22 cellular contexts compared by ENCODE assay signal in genomic region chr11:47971501-47971900, GRCh38. TPM values are rescaled to one million over a fixed set of nuclear protein-coding genes. Genes with fewer than 3 reads are reported as not detected.
DNase-seq lines count a peak whose midpoint lies in the region; ATAC-seq, FAIRE-seq and TF ChIP-seq lines count a peak whose summit lies in the region.
"Had no signal": no experiment of that assay in that cellular context is flagged by ENCODE, and none has a peak within 500 bp of the region (broad histone marks: within the 10 kb centered on the region; RNA-seq: fewer than 3 reads in every experiment).

No MANE protein-coding gene starts in this region.

- H3K79me2 ChIP-seq in H1 (ENCODE audit: control insufficient read depth in 1 of 2, insufficient read depth in 2 of 2, low read length in 2 of 2) (no peaks in the 10 kb centered on the region), neural progenitor cell (ENCODE audit: low read depth) (no peaks in the 10 kb centered on the region)

- no peak overlapping the region for H4K91ac ChIP-seq in H1 (replicated peaks; ENCODE audit: insufficient read length, low read length)

- H2BK5ac ChIP-seq in H1 (ENCODE audit: low read depth, low read length) = no peak overlapping the region

- CTCF ChIA-PET in HEK293 (lab: Yijun Ruan, JAX) = interaction anchor here (0.7 kb wide), 1 partner anchor 84 kb away, joined by 3 read pairs; no protein-coding TSS in a partner anchor
- CTCF ChIA-PET in H1 (lab: Charles Lee; ENCODE audit: partially characterized antibody) = interaction anchor here (0.6 to 2.2 kb wide), 6 partner anchors 8 to 513 kb away, joined by 3 to 5 read pairs (median 3); no protein-coding TSS in a partner anchor
- CTCF ChIA-PET in activated naive CD4-positive, alpha-beta T cell treated with anti-CD3 and anti-CD28 coated beads, Interleukin-2, amount 10 ng/mL, durations not matched to agents 7 days and 5 days (lab: Charles Lee) = interaction anchor here (2.6 kb wide), 1 partner anchor 136 kb away, joined by 6 read pairs; no protein-coding TSS in a partner anchor

- H3K56ac ChIP-seq in H1 (replicated peaks; ENCODE audit: insufficient read length, low read depth, low read length) = no peak overlapping the region

- no peaks in the 10 kb centered on the region for H3K27me3 ChIP-seq in H1 (replicated peaks in 1 of 4; ENCODE audit: control insufficient read depth in 3 of 4, extremely low read depth in 1 of 4, insufficient read depth in 3 of 4, low read length in 3 of 4)
- H3K27me3 ChIP-seq in neural progenitor cell = no peaks in the 10 kb centered on the region
- no peaks in the 10 kb centered on the region for H3K27me3 ChIP-seq in body of pancreas
- H3K27me3 ChIP-seq: SJCRH30 had no signal

- H3K4me2 ChIP-seq in H1 (ENCODE audit: insufficient read depth in 1 of 2, low read depth in 2 of 2, low read length in 2 of 2) (no peak overlapping the region), neural progenitor cell (no peak overlapping the region)

- H3K79me1 ChIP-seq in H1 (ENCODE audit: low read depth, low read length) = no peaks in the 10 kb centered on the region

- H3K9me3 ChIP-seq in HEK293 (ENCODE audit: control insufficient read depth, insufficient read depth, low read depth, low read length) (no peaks in the 10 kb centered on the region), H1 (ENCODE audit: insufficient read depth in 2 of 2, low read depth in 1 of 2, low read length in 1 of 2) (no peaks in the 10 kb centered on the region), neural progenitor cell (ENCODE audit: low read depth) (no peaks in the 10 kb centered on the region), body of pancreas (no peaks in the 10 kb centered on the region)
- H3K9me3 ChIP-seq: prostate gland, SJCRH30 had no signal

- H2AFZ ChIP-seq in H1 (ENCODE audit: low read length) = peak overlapping the region; percentile 76; the same call in 1 of the 2 replicates
- peak overlapping the region; percentile 31 for H2AFZ ChIP-seq in neural progenitor cell (replicated peaks)

- peak overlapping the region; percentile 13; the same call in 1 of the 2 replicates for H2BK15ac ChIP-seq in H1 (ENCODE audit: low read length)

- peaks cover 35% of the 10 kb centered on the region for H3K4me1 Mint-ChIP-seq in neural progenitor cell
- H3K4me1 Mint-ChIP-seq in activated naive CD4-positive, alpha-beta T cell treated with anti-CD3 and anti-CD28 coated beads, Interleukin-2, amount 10 ng/mL, durations not matched to agents 7 days and 5 days = peaks cover 7% of the 10 kb centered on the region

- no peak for ATAC-seq in body of pancreas
- ATAC-seq: activated T-cell treated with anti-CD3 and anti-CD28 coated beads, Interleukin-2, amount 50 U/mL, for 72 hours had no signal

- TF ChIP-seq CTCF in HEK293 (tag by site-specific recombination; IDR thresholded peaks at IDR 0.05) (no peak), H1 (IDR thresholded peaks at IDR 0.05; ENCODE audit: control extremely low read depth in 1 of 3, insufficient read depth in 1 of 3, low read depth in 1 of 3, low read length in 3 of 3) (no peak), neural progenitor cell (IDR thresholded peaks at IDR 0.05) (no peak), coronary artery (IDR thresholded peaks at IDR 0.05) (no peak), body of pancreas (IDR thresholded peaks at IDR 0.05) (no peak)

- H3F3A ChIP-seq in neural progenitor cell (ENCODE audit: low read depth) = peaks cover 27% of the 10 kb centered on the region

- no peak overlapping the region for H4K8ac ChIP-seq in H1 (ENCODE audit: extremely low read depth, insufficient read depth, low read length)

- no peak for TF ChIP-seq EP300 in H1 (IDR thresholded peaks at IDR 0.05; ENCODE audit: borderline replicate concordance in 1 of 2, low read depth in 2 of 2, low read length in 2 of 2)

- peaks cover 6% of the 10 kb centered on the region for H3K27me3 Mint-ChIP-seq in neural progenitor cell (ENCODE audit: insufficient read depth, low read depth)
- peaks cover 2% of the 10 kb centered on the region for H3K27me3 Mint-ChIP-seq in activated naive CD4-positive, alpha-beta T cell treated with anti-CD3 and anti-CD28 coated beads, Interleukin-2, amount 10 ng/mL, durations not matched to agents 7 days and 5 days
- H3K27me3 Mint-ChIP-seq: activated naive CD4-positive, alpha-beta T cell treated with anti-CD3 and anti-CD28 coated beads, Interleukin-2, amount 50 U/mL, for 24 hours; CD4-positive, alpha-beta T cell; IgD-negative memory B cell; type B pancreatic cell had no signal

- H3K18ac ChIP-seq in H1 (ENCODE audit: extremely low read depth, low read length) = no peak overlapping the region

- WGBS in H1 (ENCODE audit: extremely low coverage in 1 of 2, insufficient coverage in 1 of 2, insufficient read length in 1 of 2, insufficient replicate concordance in 2 of 2, low coverage in 1 of 2, low lambda C conversion rate in 2 of 2, missing lambda C conversion rate in 1 of 2), 2 experiments = 88% methylated on average over 4 of the region's 4 CpGs; no CpG with 5 or more reads in 1 of the 2 experiments
- WGBS in body of pancreas, 2 donors = 89 to 100% methylated on average over 3 to 4 of the region's 4 CpGs

- H3K4me3 ChIP-seq in HEK293 (ENCODE audit: low read depth, low read length) (no peak overlapping the region), H1 (ENCODE audit: extremely low read depth in 1 of 4, insufficient read depth in 2 of 4, low read depth in 3 of 4, low read length in 4 of 4) (no peak overlapping the region), neural progenitor cell (no peak overlapping the region), coronary artery (no peak overlapping the region), body of pancreas (no peak overlapping the region)
- H3K4me3 ChIP-seq: prostate gland, SJCRH30, skin epidermis had no signal

- peak overlapping the region; percentile 95 for H3K27ac Mint-ChIP-seq in neural progenitor cell
- H3K27ac Mint-ChIP-seq in activated naive CD4-positive, alpha-beta T cell treated with anti-CD3 and anti-CD28 coated beads, Interleukin-2, amount 10 ng/mL, durations not matched to agents 7 days and 5 days = no peak overlapping the region
- H3K27ac Mint-ChIP-seq: activated naive CD4-positive, alpha-beta T cell treated with anti-CD3 and anti-CD28 coated beads, Interleukin-2, amount 50 U/mL, for 24 hours; activated T-cell treated with anti-CD3 and anti-CD28 coated beads, Interleukin-2, amount 50 U/mL, for 72 hours; CD4-positive, alpha-beta T cell; type B pancreatic cell had no signal

- H2BK120ac ChIP-seq in H1 (replicated peaks; ENCODE audit: low read depth, low read length) = no peak overlapping the region

- H3K27ac ChIP-seq in HEK293 (ENCODE audit: extremely low read depth, low read depth, low read length) = no peak overlapping the region
- no peak overlapping the region for H3K27ac ChIP-seq in H1 (ENCODE audit: low read depth, low read length)
- H3K27ac ChIP-seq in neural progenitor cell = no peak overlapping the region
- no peak overlapping the region for H3K27ac ChIP-seq in coronary artery
- H3K27ac ChIP-seq in body of pancreas = no peak overlapping the region
- H3K27ac ChIP-seq: prostate gland, SJCRH30, skin epidermis had no signal

- intact Hi-C loops in body of pancreas (cut with DNase I) = no loop called here

- H3K23me2 ChIP-seq in H1 (ENCODE audit: low read depth, low read length) = no peaks in the 10 kb centered on the region

- peak overlapping the region; percentile 35 for H3K4me3 Mint-ChIP-seq in neural progenitor cell
- H3K4me3 Mint-ChIP-seq in activated naive CD4-positive, alpha-beta T cell treated with anti-CD3 and anti-CD28 coated beads, Interleukin-2, amount 10 ng/mL, durations not matched to agents 7 days and 5 days = no peak overlapping the region
- H3K4me3 Mint-ChIP-seq: activated naive CD4-positive, alpha-beta T cell treated with anti-CD3 and anti-CD28 coated beads, Interleukin-2, amount 50 U/mL, for 24 hours; activated T-cell treated with anti-CD3 and anti-CD28 coated beads, Interleukin-2, amount 50 U/mL, for 72 hours; CD4-positive, alpha-beta T cell; type B pancreatic cell had no signal

- H4K5ac ChIP-seq in H1 (ENCODE audit: insufficient read length, low read depth, low read length) = no peak overlapping the region

- no peak overlapping the region for H2AK5ac ChIP-seq in H1 (ENCODE audit: low read depth, low read length)

- peak; percentile 51 for DNase-seq in NCI-H2227 treated with DMSO at 0.1 percent for 48 hours (lab: John Stamatoyannopoulos, UW)
- DNase-seq in H1 (ENCODE audit: low read depth in 1 of 2, low spot score in 2 of 2) = no peak
- no peak for DNase-seq in neural progenitor cell (ENCODE audit: low spot score)
- DNase-seq in coronary artery (ENCODE audit: low spot score) = no peak
- no peak for DNase-seq in activated naive CD4-positive, alpha-beta T cell treated with anti-CD3 and anti-CD28 coated beads, Interleukin-2, amount 10 ng/mL, durations not matched to agents 7 days and 5 days
- DNase-seq in body of pancreas = no peak
- DNase-seq: activated CD4-positive, alpha-beta T cell treated with anti-CD3 and anti-CD28 coated beads for 48 hours; activated T-cell treated with anti-CD3 and anti-CD28 coated beads, Interleukin-2, amount 50 U/mL, for 72 hours; aorta; CD4-positive, alpha-beta T cell; central memory CD4-positive, alpha-beta T cell; DMS 273 treated with DMSO at 0.1 percent for 48 hours; NCI-H1436; NK-92 treated with Interleukin-12 subunit alpha and Interleukin-12 subunit beta, amount 100 ng/mL, for 24 hours; SJCRH30; T-helper 2 cell had no signal

- no peak overlapping the region for H2BK12ac ChIP-seq in H1 (ENCODE audit: low read depth, low read length)

- H3K4me1 ChIP-seq in HEK293 (ENCODE audit: control insufficient read depth, insufficient read depth, low read length) (no peaks in the 10 kb centered on the region), H1 (replicated peaks in 1 of 4; ENCODE audit: control insufficient read depth in 3 of 4, insufficient read depth in 4 of 4, low read length in 3 of 4) (peaks cover 0 to 12% (median 6%) of the 10 kb centered on the region in 4 experiments), neural progenitor cell (peaks cover 33% of the 10 kb centered on the region), body of pancreas (no peaks in the 10 kb centered on the region)
- H3K4me1 ChIP-seq: prostate gland, SJCRH30 had no signal

- H4K20me1 ChIP-seq in H1 (replicated peaks in 1 of 2; ENCODE audit: control insufficient read depth in 1 of 2, insufficient read depth in 2 of 2, low read length in 2 of 2) (no peaks in the 10 kb centered on the region), neural progenitor cell (ENCODE audit: low read depth) (no peaks in the 10 kb centered on the region)

- no peak overlapping the region for H3K23ac ChIP-seq in H1 (ENCODE audit: insufficient read length)

- TF ChIP-seq RAD21 in H1 (IDR thresholded peaks at IDR 0.05 in 1 of 2, conservative IDR thresholded peaks at IDR 0.05 in 1 of 2; ENCODE audit: low read depth in 2 of 2, low read length in 2 of 2) = no peak

- peaks cover 3% of the 10 kb centered on the region for H3K9me3 Mint-ChIP-seq in neural progenitor cell
- H3K9me3 Mint-ChIP-seq in activated naive CD4-positive, alpha-beta T cell treated with anti-CD3 and anti-CD28 coated beads, Interleukin-2, amount 10 ng/mL, durations not matched to agents 7 days and 5 days = no peaks in the 10 kb centered on the region
- H3K9me3 Mint-ChIP-seq: activated naive CD4-positive, alpha-beta T cell treated with anti-CD3 and anti-CD28 coated beads, Interleukin-2, amount 50 U/mL, for 24 hours; activated T-cell treated with anti-CD3 and anti-CD28 coated beads, Interleukin-2, amount 50 U/mL, for 72 hours; CD4-positive, alpha-beta T cell; IgD-negative memory B cell; type B pancreatic cell had no signal

- no peak for TF ChIP-seq POLR2A in H1 (IDR thresholded peaks at IDR 0.05; ENCODE audit: control extremely low read depth in 1 of 2, low read depth in 2 of 2, low read length in 2 of 2)
- TF ChIP-seq POLR2A in body of pancreas (IDR thresholded peaks at IDR 0.05) = no peak

- POLR2A ChIA-PET in HEK293 (lab: Yijun Ruan, JAX) (no interaction called here), H1 (lab: Charles Lee; ENCODE audit: partially characterized antibody) (interaction anchor here (1.2 kb wide), 1 partner anchor 8 kb away, joined by 4 read pairs; no protein-coding TSS in a partner anchor)

- H3K4ac ChIP-seq in H1 (replicated peaks; ENCODE audit: insufficient read length, low read depth, low read length) = no peak overlapping the region

- no peaks in the 10 kb centered on the region for H3K36me3 Mint-ChIP-seq in neural progenitor cell
- H3K36me3 Mint-ChIP-seq in activated naive CD4-positive, alpha-beta T cell treated with anti-CD3 and anti-CD28 coated beads, Interleukin-2, amount 10 ng/mL, durations not matched to agents 7 days and 5 days = no peaks in the 10 kb centered on the region
- H3K36me3 Mint-ChIP-seq: activated naive CD4-positive, alpha-beta T cell treated with anti-CD3 and anti-CD28 coated beads, Interleukin-2, amount 50 U/mL, for 24 hours; IgD-negative memory B cell; type B pancreatic cell had no signal

- H2BK20ac ChIP-seq in H1 (ENCODE audit: low read length) = 0 out of 2 replicates have a peak overlapping the region, but pooled peaks have one; percentile 86

- H3K9ac ChIP-seq in H1 (replicated peaks in 1 of 4; ENCODE audit: extremely low read depth in 1 of 4, low read depth in 3 of 4, low read length in 3 of 4) = no peak overlapping the region
- H3K9ac ChIP-seq in neural progenitor cell = no peak overlapping the region

- H3K14ac ChIP-seq in H1 (ENCODE audit: insufficient read length) = no peak overlapping the region

- no peak for FAIRE-seq in H1 (lab: Jason Lieb, UNC)

- H3K36me3 ChIP-seq in HEK293 (ENCODE audit: control insufficient read depth in 2 of 2, insufficient read depth in 1 of 2, low read length in 2 of 2) (no peaks in the 10 kb centered on the region), H1 (ENCODE audit: control insufficient read depth in 2 of 4, insufficient read depth in 4 of 4, low read length in 3 of 4) (no peaks in the 10 kb centered on the region), neural progenitor cell (no peaks in the 10 kb centered on the region), body of pancreas (replicated peaks in 1 of 2; ENCODE audit: insufficient read depth in 1 of 2, low read depth in 2 of 2) (no peaks in the 10 kb centered on the region)
- H3K36me3 ChIP-seq: prostate gland, SJCRH30 had no signal

RNA-seq across cellular contexts. Expression of gene PTPRJ, which starts 8.9 kb away (rescaled TPM):
- total RNA-seq in H1 (2021; fragmentation: NEBNext Ultra II Directional; extraction: Animal tissue kit (Norgen Biotek cat#: 25700)) = 21.6 and 22.6 TPM in 2 replicates
- polyA plus RNA-seq in H1 (2011; rRNA removed) = 4.2 and 4.4 TPM in 2 replicates
- polyA plus RNA-seq in H1 (2011; cell fraction: cytosol; rRNA removed) = 4.9 TPM
- 6.3 TPM for polyA plus RNA-seq in H1 (2011; cell fraction: nucleus; rRNA removed)
- 8.3 to 11.1 TPM (median 9.2 TPM) in 4 replicates for polyA plus RNA-seq in H1 (2012, experiment 1 of 2)
- 2.5 TPM for polyA plus RNA-seq in H1 (2012, experiment 2 of 2)
- polyA plus RNA-seq in H1 (2013, experiment 1 of 2) = 13.2 TPM
- polyA plus RNA-seq in H1 (2013, experiment 2 of 2) = 14.0 TPM
- polyA minus RNA-seq in H1 (2011; rRNA and poly(A)+ RNA removed) = 9.0 and 9.8 TPM in 2 replicates
- 8.5 TPM for polyA minus RNA-seq in H1 (2011; cell fraction: cytosol; rRNA and poly(A)+ RNA removed)
- polyA minus RNA-seq in H1 (2011; cell fraction: nucleus; rRNA and poly(A)+ RNA removed) = 7.9 TPM
- total RNA-seq in neural progenitor cell (ENCODE audit: low replicate concordance) (17.3 and 28.0 TPM in 2 replicates), body of pancreas (10 to 100 TPM; 10.9 to 17.1 TPM)
